Comparison of ENCODE assay signal across 17 cellular contexts in the genomic region with DNA sequence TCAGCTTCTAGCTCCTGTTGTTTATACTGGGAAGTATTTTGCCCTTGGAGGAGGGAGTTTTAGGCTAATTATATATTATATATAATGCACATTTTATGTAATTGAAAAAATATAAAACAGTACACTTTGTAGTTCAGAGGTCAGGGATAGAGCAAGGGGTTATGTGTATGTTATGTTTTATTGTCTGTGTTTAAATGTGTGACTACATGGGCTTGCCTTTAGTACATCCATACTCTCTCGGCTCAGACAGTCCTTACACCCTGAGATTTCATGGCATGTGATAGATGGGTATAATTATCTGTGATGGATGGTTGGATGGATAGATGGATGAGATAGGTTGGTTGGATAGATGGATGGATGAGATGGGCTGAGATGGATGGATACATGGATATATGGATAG. TPM values are rescaled to one million over a fixed set of nuclear protein-coding genes. Genes with fewer than 3 reads are reported as not detected.
DNase-seq lines count a peak whose midpoint lies in the region; ATAC-seq and TF ChIP-seq lines count a peak whose summit lies in the region.
"Had no signal": no experiment of that assay in that cellular context is flagged by ENCODE, and none has a peak within 500 bp of the region (broad histone marks: within the 10 kb centered on the region; RNA-seq: fewer than 3 reads in every experiment).

No MANE protein-coding gene starts in this region.

- no peak for TF ChIP-seq CTCF in left ventricle myocardium inferior (IDR thresholded peaks at IDR 0.05; ENCODE audit: borderline replicate concordance)
- TF ChIP-seq CTCF in ascending aorta (IDR thresholded peaks at IDR 0.05), result no peak

- no peaks in the 10 kb centered on the region for H3K27me3 ChIP-seq in left ventricle myocardium inferior (ENCODE audit: low read depth)
- no peaks in the 10 kb centered on the region for H3K27me3 ChIP-seq in ascending aorta

- DNase-seq in left ventricle myocardium inferior (no peak), left cardiac atrium (no peak), ascending aorta (ENCODE audit: low spot score in 2 of 2) (no peak), AML-193 (lab: John Stamatoyannopoulos, UW) (no peak)
- DNase-seq in stimulated activated CD4-positive, alpha-beta T cell treated with anti-CD3 and anti-CD28 coated beads, Interleukin-4, amount 100 ng/mL, for 24 hours, result no peak
- DNase-seq: Calu3; CD4-positive, CD25-positive, alpha-beta regulatory T cell; IMR-90; NCI-H146; NCI-H2081 treated with DMSO at 0.1 percent for 48 hours; NCI-H345; NCI-H69; PC-3; T-cell had no signal

- intact Hi-C loops in left ventricle myocardium inferior (cut with micrococcal nuclease), result no loop called here
- intact Hi-C loops in left cardiac atrium (cut with DNase I), result no loop called here
- intact Hi-C loops in ascending aorta (cut with DNase I), result no loop called here

- no peaks in the 10 kb centered on the region for H3K9me3 ChIP-seq in left ventricle myocardium inferior (replicated peaks)
- no peaks in the 10 kb centered on the region for H3K9me3 ChIP-seq in ascending aorta

- H3K4me1 ChIP-seq in left ventricle myocardium inferior (peaks cover 84% of the 10 kb centered on the region), ascending aorta (peaks cover 0 to 7% of the 10 kb centered on the region in 2 donors)

- H3K36me3 ChIP-seq in left ventricle myocardium inferior, result no peaks in the 10 kb centered on the region
- no peaks in the 10 kb centered on the region for H3K36me3 ChIP-seq in ascending aorta

- ATAC-seq in left cardiac atrium, result no peak
- peak; percentile 6 for ATAC-seq in GM19395 (IDR thresholded peaks at IDR 0.05; ENCODE audit: unreplicated experiment)
- peak; percentile 20 for ATAC-seq in HG03354 (IDR thresholded peaks at IDR 0.05; ENCODE audit: poor library complexity, severe bottlenecking, unreplicated experiment)
- ATAC-seq: PC-3, T-cell had no signal

- no peak overlapping the region for H3K4me3 ChIP-seq in left ventricle myocardium inferior
- no peak overlapping the region for H3K4me3 ChIP-seq in ascending aorta

- peak overlapping the region; percentile 67 for H3K27ac ChIP-seq in left ventricle myocardium inferior (replicated peaks)
- H3K27ac ChIP-seq in ascending aorta, result no peak overlapping the region

RNA-seq across cellular contexts. Expression of gene ST3GAL6, which starts 17.4 kb away (rescaled TPM):
- total RNA-seq in left ventricle myocardium inferior, result 52.5 TPM
- total RNA-seq in left cardiac atrium, result 10 to 100 TPM; 22.2 to 36.3 TPM
- total RNA-seq in ascending aorta, result 2.7 TPM
- total RNA-seq: G401 had no signal

Comparison
In these comparisons a context has a peak if more than half of its experiments do, and no peak if none do; other contexts are left out.
1. ATAC-seq: peak in GM19395 (single experiment) and HG03354 (single experiment); none in left cardiac atrium (0 of 2).